8 cellular contexts compared by ENCODE assay signal in the genomic region with DNA sequence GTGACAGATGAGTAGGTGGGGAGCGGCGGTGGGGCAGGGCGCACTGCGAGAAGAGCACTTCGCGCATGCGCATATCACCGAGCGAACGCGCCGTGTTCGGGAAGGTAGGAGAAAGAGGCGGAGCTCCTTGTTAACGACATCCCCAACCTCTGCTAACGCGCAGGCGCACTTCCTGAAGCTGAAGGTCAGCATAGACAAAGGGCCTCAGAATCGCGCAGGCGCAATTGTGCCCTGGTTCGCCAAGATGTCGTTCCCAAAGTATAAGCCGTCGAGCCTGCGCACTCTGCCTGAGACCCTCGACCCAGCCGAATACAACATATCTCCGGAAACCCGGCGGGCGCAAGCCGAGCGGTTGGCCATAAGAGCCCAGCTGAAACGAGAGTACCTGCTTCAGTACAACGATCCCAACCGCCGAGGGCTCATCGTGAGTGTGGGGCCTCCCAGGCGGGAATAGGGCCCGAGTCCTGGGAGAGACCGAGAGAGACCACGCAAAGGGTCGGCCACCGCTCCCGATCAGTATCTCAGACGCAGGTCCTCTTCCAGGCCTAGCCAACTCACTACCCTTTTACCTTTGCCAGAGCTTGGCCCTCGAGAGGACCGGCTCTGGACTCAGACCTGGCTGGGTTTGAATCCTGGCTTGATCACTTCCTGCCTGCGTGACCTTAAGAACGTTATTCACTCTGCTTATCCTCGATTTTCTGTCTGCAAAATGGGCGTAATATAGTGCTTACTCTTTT. TPM values are rescaled to one million over a fixed set of nuclear protein-coding genes. Genes with fewer than 3 reads are reported as not detected.
DNase-seq lines count a peak whose midpoint lies in the region; ATAC-seq and TF ChIP-seq lines count a peak whose summit lies in the region.

A gene (plus strand): TSS at position 221 of the 737 bp plus-strand sequence. CDS start 24 bp downstream, at position 245.

- no peaks in the 10 kb centered on the region for H3K36me3 ChIP-seq in ovary
- peaks cover 2 to 7% of the 10 kb centered on the region in 2 donors for H3K36me3 ChIP-seq in thyroid gland

- peak within 1 kb of the TSS; percentile 98 for H3K27ac Mint-ChIP-seq in activated naive CD8-positive, alpha-beta T cell treated with anti-CD3 and anti-CD28 coated beads, Interleukin-2, amount 50 U/mL, for 24 hours

- peak within 1 kb of the TSS; percentile 91 for H3K4me3 Mint-ChIP-seq in activated naive CD8-positive, alpha-beta T cell treated with anti-CD3 and anti-CD28 coated beads, Interleukin-2, amount 50 U/mL, for 24 hours

- H3K9me3 ChIP-seq in ovary (no peaks in the 10 kb centered on the region), thyroid gland (no peaks in the 10 kb centered on the region)

- TF ChIP-seq CTCF in GM12865 (IDR thresholded peaks at IDR 0.05; ENCODE audit: insufficient read depth, low read depth, low read length, missing control alignments) (no peak), ovary (IDR thresholded peaks at IDR 0.05) (no peak), thyroid gland (IDR thresholded peaks at IDR 0.05) (no peak)

- intact Hi-C loops in Right ventricle myocardium inferior (cut with DNase I) (loop anchor here (2.0 to 5.0 kb wide), 2 partner anchors 37 to 146 kb away; a partner anchor contains a TSS), ovary (cut with DNase I) (no loop called here), thyroid gland (cut with DNase I) (no loop called here)

- H3K27me3 ChIP-seq in ovary (no peaks in the 10 kb centered on the region), thyroid gland (no peaks in the 10 kb centered on the region)

- no peak for TF ChIP-seq EP300 in ovary (IDR thresholded peaks at IDR 0.05)

- 0 to 1% (median 0%) methylated on average over 53 of the region's 53 CpGs for WGBS in ovary, 3 donors
- WGBS in thyroid gland, 2 donors, result 0 to 1% methylated on average over 38 to 40 of the region's 53 CpGs

- H3K4me1 ChIP-seq in ovary (ENCODE audit: insufficient read depth), result peaks cover 8% of the 10 kb centered on the region
- H3K4me1 ChIP-seq in thyroid gland, result peaks cover 11 to 23% of the 10 kb centered on the region in 2 donors

- peak; percentile 99 for DNase-seq in GM12865 (ENCODE audit: low read depth)
- peak; percentile 92 for DNase-seq in NCI-H1417 treated with DMSO at 0.1 percent for 48 hours (lab: John Stamatoyannopoulos, UW)
- DNase-seq in SW480 (ENCODE audit: low spot score), result peak; percentile 98
- peak; percentile 95 for DNase-seq in activated naive CD8-positive, alpha-beta T cell treated with anti-CD3 and anti-CD28 coated beads, Interleukin-2, amount 50 U/mL, for 24 hours
- peak; percentile 99 for DNase-seq in Right ventricle myocardium inferior (ENCODE audit: missing footprints)
- peak; percentile 96 to 98 (median 97) for DNase-seq in ovary
- peak; percentile 97 for DNase-seq in thyroid gland

- H3K36me3 Mint-ChIP-seq in activated naive CD8-positive, alpha-beta T cell treated with anti-CD3 and anti-CD28 coated beads, Interleukin-2, amount 50 U/mL, for 24 hours (ENCODE audit: low read depth), result peaks cover 15% of the 10 kb centered on the region

- peak within 1 kb of the TSS; percentile 30 to 68 for H3K27ac ChIP-seq in ovary
- peak within 1 kb of the TSS; percentile 86 to 96 (median 86) for H3K27ac ChIP-seq in thyroid gland

- peaks cover 9% of the 10 kb centered on the region for H3K4me1 Mint-ChIP-seq in activated naive CD8-positive, alpha-beta T cell treated with anti-CD3 and anti-CD28 coated beads, Interleukin-2, amount 50 U/mL, for 24 hours

- TF ChIP-seq POLR2A in ovary (IDR thresholded peaks at IDR 0.05) (peak; percentile 73), thyroid gland (IDR thresholded peaks at IDR 0.05) (peak in 1 of 2 donors; percentile 89)

- H3K27me3 Mint-ChIP-seq in activated naive CD8-positive, alpha-beta T cell treated with anti-CD3 and anti-CD28 coated beads, Interleukin-2, amount 50 U/mL, for 24 hours, result peaks cover 2% of the 10 kb centered on the region

- H3K9me3 Mint-ChIP-seq in activated naive CD8-positive, alpha-beta T cell treated with anti-CD3 and anti-CD28 coated beads, Interleukin-2, amount 50 U/mL, for 24 hours, result no peaks in the 10 kb centered on the region

- peak; percentile 96 for ATAC-seq in HG02763 (IDR thresholded peaks at IDR 0.05; ENCODE audit: unreplicated experiment)
- peak; percentile 96 for ATAC-seq in activated naive CD8-positive, alpha-beta T cell treated with anti-CD3 and anti-CD28 coated beads, Interleukin-2, amount 50 U/mL, for 24 hours
- ATAC-seq in Right ventricle myocardium inferior, result peak; percentile 100

- H3K4me3 ChIP-seq in GM12865 (ENCODE audit: low read depth, low read length) (peak within 1 kb of the TSS; percentile 92), ovary (peak within 1 kb of the TSS; percentile 69), thyroid gland (replicated peaks in 1 of 3) (peak within 1 kb of the TSS; percentile 62 to 85 (median 73))

RNA-seq across cellular contexts. Expression of the gene that starts here (rescaled TPM):
- 629 TPM for total RNA-seq in Right ventricle myocardium inferior
- total RNA-seq in ovary, result 100 to 1,000 TPM in 3 of 7 donors, 10 to 100 TPM in 4; 58.2 to 145 (median 89.4) TPM
- polyA plus RNA-seq in ovary, result 100 to 1,000 TPM; 147 to 183 TPM
- total RNA-seq in thyroid gland, result 100 to 1,000 TPM in 3 of 4 donors, 10 to 100 TPM in 1; 91.5 to 158 (median 118) TPM

Comparison
In these comparisons a context has a peak if more than half of its experiments do, and no peak if none do; other contexts are left out.
1. Peak in every context shown above with its lines: DNase-seq, ATAC-seq, H3K4me3 ChIP-seq and H3K27ac ChIP-seq.